In the genomic region with DNA sequence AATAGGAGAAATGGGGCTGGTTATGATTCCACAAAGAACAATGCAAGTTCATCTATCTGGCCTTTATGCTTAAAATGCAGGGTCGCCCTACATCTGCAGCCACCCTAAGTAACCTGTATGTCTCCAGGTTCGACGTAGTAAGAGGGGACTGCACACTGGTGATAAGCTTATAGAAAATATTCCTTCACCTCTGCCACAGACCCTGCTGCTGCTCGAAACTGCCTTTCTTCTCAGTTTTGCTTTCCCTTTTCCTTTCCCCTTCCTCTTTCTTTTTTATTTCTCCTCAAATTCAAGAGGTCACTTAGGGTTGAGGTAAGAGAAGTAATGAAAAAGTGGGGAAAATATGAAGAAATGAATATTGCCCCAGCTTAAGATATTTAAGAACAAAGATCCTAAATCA, we compare ENCODE assay signal across 12 cellular contexts.
DNase-seq lines count a peak whose midpoint lies in the region; ATAC-seq lines count a peak whose summit lies in the region.
"Had no signal": no experiment of that assay in that cellular context is flagged by ENCODE, and none has a peak within 500 bp of the region (broad histone marks: within the 10 kb centered on the region; RNA-seq: fewer than 3 reads in every experiment).

No MANE protein-coding gene starts in this region.

- H3K4me1 Mint-ChIP-seq in activated CD4-positive, alpha-beta T cell treated with anti-CD3 and anti-CD28 coated beads, Interleukin-2, amount 10 ng/mL, durations not matched to agents 24 days and 14 days = peaks cover 14% of the 10 kb centered on the region
- peaks cover 19% of the 10 kb centered on the region for H3K4me1 Mint-ChIP-seq in stimulated activated memory B cell treated with anti-CD40 and anti-IgM and Interleukin-4, amounts not matched to agents 10 μg/mL and 1 μg/mL and 100 μg/mL, for 72 hours

- H3K27me3 Mint-ChIP-seq in activated CD4-positive, alpha-beta T cell treated with anti-CD3 and anti-CD28 coated beads, Interleukin-2, amount 10 ng/mL, durations not matched to agents 24 days and 14 days = peaks cover 20% of the 10 kb centered on the region
- H3K27me3 Mint-ChIP-seq in stimulated activated memory B cell treated with anti-CD40 and anti-IgM and Interleukin-4, amounts not matched to agents 10 μg/mL and 1 μg/mL and 100 μg/mL, for 72 hours = peaks cover 29% of the 10 kb centered on the region

- H3K36me3 Mint-ChIP-seq in activated CD4-positive, alpha-beta T cell treated with anti-CD3 and anti-CD28 coated beads, Interleukin-2, amount 10 ng/mL, durations not matched to agents 24 days and 14 days (ENCODE audit: low read depth) = no peaks in the 10 kb centered on the region
- H3K36me3 Mint-ChIP-seq in stimulated activated memory B cell treated with anti-CD40 and anti-IgM and Interleukin-4, amounts not matched to agents 10 μg/mL and 1 μg/mL and 100 μg/mL, for 72 hours = no peaks in the 10 kb centered on the region

- intact Hi-C loops in activated CD4-positive, alpha-beta T cell treated with anti-CD3 and anti-CD28 coated beads, Interleukin-2, amount 10 ng/mL, durations not matched to agents 24 days and 14 days (cut with micrococcal nuclease) = no loop called here

- DNase-seq in activated CD4-positive, alpha-beta T cell treated with anti-CD3 and anti-CD28 coated beads, Interleukin-2, amount 10 ng/mL, durations not matched to agents 24 days and 14 days = no peak
- no peak for DNase-seq in activated CD4-positive, alpha-beta T cell treated with anti-CD3 and anti-CD28 coated beads, Interleukin-2, amount 50 U/mL, for 4 hours
- no peak for DNase-seq in effector CD4-positive, alpha-beta T cell
- no peak for DNase-seq in NCI-H446 (lab: John Stamatoyannopoulos, UW)
- no peak for DNase-seq in Ammon's horn (ENCODE audit: low spot score)
- DNase-seq: H9; naive thymus-derived CD8-positive, alpha-beta T cell; right lobe of liver; T1000 had no signal

- H3K4me3 Mint-ChIP-seq in activated CD4-positive, alpha-beta T cell treated with anti-CD3 and anti-CD28 coated beads, Interleukin-2, amount 10 ng/mL, durations not matched to agents 24 days and 14 days = peak overlapping the region; percentile 20
- H3K4me3 Mint-ChIP-seq in stimulated activated memory B cell treated with anti-CD40 and anti-IgM and Interleukin-4, amounts not matched to agents 10 μg/mL and 1 μg/mL and 100 μg/mL, for 72 hours = no peak overlapping the region
- H3K4me3 Mint-ChIP-seq: H9 had no signal

- peaks cover 4% of the 10 kb centered on the region for H3K9me3 Mint-ChIP-seq in activated CD4-positive, alpha-beta T cell treated with anti-CD3 and anti-CD28 coated beads, Interleukin-2, amount 10 ng/mL, durations not matched to agents 24 days and 14 days
- H3K9me3 Mint-ChIP-seq in stimulated activated memory B cell treated with anti-CD40 and anti-IgM and Interleukin-4, amounts not matched to agents 10 μg/mL and 1 μg/mL and 100 μg/mL, for 72 hours = no peaks in the 10 kb centered on the region
- H3K9me3 Mint-ChIP-seq: H9 had no signal

- ATAC-seq in GM21825 (IDR thresholded peaks at IDR 0.05; ENCODE audit: unreplicated experiment) = peak; percentile 77
- peak; percentile 75 for ATAC-seq in HG03354 (IDR thresholded peaks at IDR 0.05; ENCODE audit: poor library complexity, severe bottlenecking, unreplicated experiment)
- no peak for ATAC-seq in stimulated activated memory B cell treated with anti-CD40 and anti-IgM and Interleukin-4, amounts not matched to agents 10 μg/mL and 1 μg/mL and 100 μg/mL, for 72 hours
- ATAC-seq: naive thymus-derived CD8-positive, alpha-beta T cell had no signal

- no peak overlapping the region for H3K27ac Mint-ChIP-seq in activated CD4-positive, alpha-beta T cell treated with anti-CD3 and anti-CD28 coated beads, Interleukin-2, amount 10 ng/mL, durations not matched to agents 24 days and 14 days
- H3K27ac Mint-ChIP-seq in stimulated activated memory B cell treated with anti-CD40 and anti-IgM and Interleukin-4, amounts not matched to agents 10 μg/mL and 1 μg/mL and 100 μg/mL, for 72 hours = peak overlapping the region; percentile 34
- H3K27ac Mint-ChIP-seq: H9 had no signal
